Comparison of ENCODE assay signal across 16 cellular contexts in the genomic region with DNA sequence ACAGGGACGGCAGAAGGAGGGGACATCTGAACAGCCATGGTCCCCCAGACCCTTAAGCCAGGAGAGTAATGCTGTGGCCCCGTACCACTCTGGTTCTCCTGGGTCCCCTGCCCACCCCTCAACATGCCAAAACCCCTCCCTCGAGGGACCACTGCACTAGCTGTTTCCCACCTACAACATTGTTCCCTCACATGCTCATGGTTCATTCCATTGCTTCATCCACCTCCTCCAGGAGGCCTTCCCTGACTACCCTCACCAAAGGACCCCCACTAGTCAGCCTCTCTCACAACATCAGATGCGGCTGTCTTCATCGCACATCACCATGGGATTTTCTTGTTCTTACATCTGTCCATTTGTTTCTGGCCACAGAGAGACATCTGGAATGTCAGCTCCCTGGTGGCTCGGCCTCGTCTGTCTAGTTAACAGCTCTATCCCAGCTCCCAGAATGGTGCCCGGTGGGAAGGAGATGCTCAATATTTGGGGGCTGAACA. TPM values are rescaled to one million over a fixed set of nuclear protein-coding genes. Genes with fewer than 3 reads are reported as not detected.
A peak's percentile ranks its signal among the peaks of the same experiment; 100 is the strongest.
DNase-seq lines count a peak whose midpoint lies in the region; ATAC-seq and TF ChIP-seq lines count a peak whose summit lies in the region.
"Had no signal": no experiment of that assay in that cellular context is flagged by ENCODE, and none has a peak within 500 bp of the region (broad histone marks: within the 10 kb centered on the region; RNA-seq: fewer than 3 reads in every experiment).

No MANE protein-coding gene starts in this region.

- no peak for TF ChIP-seq RAD21 in SK-N-SH (IDR thresholded peaks at IDR 0.05; ENCODE audit: low read length)

- H3K4me3 Mint-ChIP-seq in naive thymus-derived CD8-positive, alpha-beta T cell: peak overlapping the region in 8 of 10 donors; percentile 9 to 91 (median 66)

- POLR2A ChIA-PET in SK-N-SH (lab: Yijun Ruan, JAX) (interaction anchor here (0.8 to 10.0 kb wide), 6 partner anchors 12 to 37 kb away, joined by 3 to 152 read pairs (median 10); a partner anchor contains a TSS), PC-3 (lab: Charles Lee; ENCODE audit: unreplicated experiment) (no interaction called here)
- POLR2A ChIA-PET in naive thymus-derived CD8-positive, alpha-beta T cell (lab: Charles Lee): interaction anchor here (1.2 to 4.5 kb wide), 3 partner anchors 21 to 53 kb away, joined by 4 to 42 read pairs (median 5); a partner anchor contains a TSS

- H3K36me3 ChIP-seq in SK-N-SH (replicated peaks in 1 of 2; ENCODE audit: control insufficient read depth in 1 of 2, insufficient read depth in 2 of 2, low read length in 1 of 2) (no peaks in the 10 kb centered on the region), uterus (no peaks in the 10 kb centered on the region), PC-3 (ENCODE audit: low read depth, low read length) (no peaks in the 10 kb centered on the region)
- H3K36me3 ChIP-seq: MG63 had no signal

- no peaks in the 10 kb centered on the region for H3K27me3 ChIP-seq in SK-N-SH (ENCODE audit: insufficient read depth)
- no peaks in the 10 kb centered on the region for H3K27me3 ChIP-seq in uterus
- H3K27me3 ChIP-seq in PC-3 (ENCODE audit: low read length): no peaks in the 10 kb centered on the region
- H3K27me3 ChIP-seq: MG63 had no signal

- H3K27me3 Mint-ChIP-seq in naive thymus-derived CD8-positive, alpha-beta T cell: peaks cover 0 to 2% (median 0%) of the 10 kb centered on the region in 5 donors

- H3K27ac ChIP-seq in SK-N-SH (ENCODE audit: low read depth in 2 of 2, low read length in 1 of 2): peak overlapping the region in 1 of 2 experiments; percentile 94; a peak in 2 of 4 replicates
- peak overlapping the region; percentile 3 to 92 for H3K27ac ChIP-seq in coronary artery
- H3K27ac ChIP-seq in uterus: peak overlapping the region; percentile 73 to 87
- no peak overlapping the region for H3K27ac ChIP-seq in PC-3 (ENCODE audit: low read length)
- H3K27ac ChIP-seq: PC-9 had no signal

- no peak for TF ChIP-seq EP300 in SK-N-SH (IDR thresholded peaks at IDR 0.05; ENCODE audit: borderline replicate concordance in 1 of 2, low read depth in 1 of 2, low read length in 1 of 2)

- H3K9me3 ChIP-seq in SK-N-SH (no peaks in the 10 kb centered on the region), uterus (no peaks in the 10 kb centered on the region), PC-3 (ENCODE audit: low read length) (no peaks in the 10 kb centered on the region)
- H3K9me3 ChIP-seq: MG63 had no signal

- H3K9me2 ChIP-seq in SK-N-SH (no peaks in the 10 kb centered on the region), PC-3 (replicated peaks; ENCODE audit: low read length) (no peaks in the 10 kb centered on the region)

- H3K4me2 ChIP-seq in SK-N-SH (peak overlapping the region; percentile 97; the same call in 1 of the 2 replicates), PC-3 (ENCODE audit: low read length) (no peak overlapping the region)

- H3K36me3 Mint-ChIP-seq in naive thymus-derived CD8-positive, alpha-beta T cell: no peaks in the 10 kb centered on the region
- H3K36me3 Mint-ChIP-seq: stimulated activated memory B cell treated with anti-CD40 and anti-IgM and Interleukin-4, amounts not matched to agents 10 μg/mL and 1 μg/mL and 100 μg/mL, for 72 hours had no signal

- H3F3A ChIP-seq in SK-N-SH (replicated peaks; ENCODE audit: insufficient read depth) (peaks cover 5% of the 10 kb centered on the region), PC-3 (ENCODE audit: low read length, unreplicated experiment) (no peaks in the 10 kb centered on the region)

- H2AFZ ChIP-seq in SK-N-SH (ENCODE audit: low read depth): no peak overlapping the region
- H2AFZ ChIP-seq in PC-3 (ENCODE audit: low read length): no peak overlapping the region
- H2AFZ ChIP-seq: PC-9 had no signal

- H3K4me3 ChIP-seq in SK-N-SH (ENCODE audit: low read depth in 2 of 2, low read length in 1 of 2): peak overlapping the region in 1 of 2 experiments; percentile 83; a peak in 2 of 4 replicates
- H3K4me3 ChIP-seq in coronary artery: peak overlapping the region; percentile 93
- no peak overlapping the region for H3K4me3 ChIP-seq in uterus
- H3K4me3 ChIP-seq in PC-3 (ENCODE audit: low read length): no peak overlapping the region
- H3K4me3 ChIP-seq: MG63 had no signal

- intact Hi-C loops in uterus (cut with DNase I; ENCODE audit: low total_unique reads) (no loop called here), PC-3 (cut with micrococcal nuclease) (no loop called here)

- TF ChIP-seq POLR2A in uterus (IDR thresholded peaks at IDR 0.05): no peak

- no TSS peak for BruUV-seq in PC-3 (replicated peaks; lab: Mats Ljungman, UMichigan)

- peaks cover 6 to 59% of the 10 kb centered on the region in 2 experiments; a peak in 3 of 4 replicates for H3K4me1 ChIP-seq in SK-N-SH (ENCODE audit: control insufficient read depth in 1 of 2, insufficient read depth in 2 of 2, low read depth in 1 of 2, low read length in 1 of 2)
- H3K4me1 ChIP-seq in uterus: peaks cover 0 to 23% of the 10 kb centered on the region in 2 donors
- H3K4me1 ChIP-seq in PC-3 (ENCODE audit: insufficient read depth, low read length): no peaks in the 10 kb centered on the region; the same call in 1 of the 2 replicates

- H3K4me1 Mint-ChIP-seq in naive thymus-derived CD8-positive, alpha-beta T cell: peaks cover 22 to 32% (median 23%) of the 10 kb centered on the region in 4 donors

- TF ChIP-seq CTCF in SK-N-SH (IDR thresholded peaks at IDR 0.05): no peak
- no peak for TF ChIP-seq CTCF in coronary artery (IDR thresholded peaks at IDR 0.05)
- TF ChIP-seq CTCF in uterus (IDR thresholded peaks at IDR 0.05): no peak
- no peak for TF ChIP-seq CTCF in PC-3 (conservative IDR thresholded peaks at IDR 0.05; ENCODE audit: low read depth, low read length)

- no peaks in the 10 kb centered on the region; the same call in 1 of the 2 replicates for H3K79me2 ChIP-seq in SK-N-SH (ENCODE audit: insufficient read depth)
- no peaks in the 10 kb centered on the region for H3K79me2 ChIP-seq in PC-3 (ENCODE audit: low read length)

- 84% methylated on average over 7 of the region's 8 CpGs for WGBS in SK-N-SH (ENCODE audit: low lambda C conversion rate)

- ATAC-seq in SK-N-SH treated with all-trans-retinoic acid at 6 μM for 48 hours (no peak), PC-3 (no peak)
- no peak for ATAC-seq in naive thymus-derived CD8-positive, alpha-beta T cell
- ATAC-seq: stimulated activated memory B cell treated with anti-CD40 and anti-IgM and Interleukin-4, amounts not matched to agents 10 μg/mL and 1 μg/mL and 100 μg/mL, for 72 hours had no signal

- H3K9ac ChIP-seq in SK-N-SH (no peak overlapping the region), PC-3 (ENCODE audit: low read length) (no peak overlapping the region)

- peak overlapping the region in 4 of 10 donors; percentile 46 to 74 (median 63) for H3K27ac Mint-ChIP-seq in naive thymus-derived CD8-positive, alpha-beta T cell

- H3K9me3 Mint-ChIP-seq in naive thymus-derived CD8-positive, alpha-beta T cell: no peaks in the 10 kb centered on the region
- H3K9me3 Mint-ChIP-seq: stimulated activated memory B cell treated with anti-CD40 and anti-IgM and Interleukin-4, amounts not matched to agents 10 μg/mL and 1 μg/mL and 100 μg/mL, for 72 hours had no signal

- CTCF ChIA-PET in SK-N-SH (lab: Yijun Ruan, JAX) (interaction anchor here (4.0 to 21.0 kb wide), 2 partner anchors 30 to 66 kb away, joined by 22 to 354 read pairs; no protein-coding TSS in a partner anchor), PC-3 (lab: Charles Lee) (no interaction called here)

- DNase-seq in SK-N-SH: no peak
- DNase-seq in coronary artery (ENCODE audit: low spot score): no peak
- DNase-seq in naive thymus-derived CD8-positive, alpha-beta T cell: no peak
- DNase-seq in uterus: no peak
- DNase-seq in PC-3: no peak
- DNase-seq in C1 segment of cervical spinal cord (lab: John Stamatoyannopoulos, UW): no peak
- no peak for DNase-seq in kidney tubule cell (ENCODE audit: low spot score)
- DNase-seq: activated naive CD4-positive, alpha-beta T cell treated with Interleukin-2 at 50 U/mL for 16 hours; effector CD4-positive, alpha-beta T cell; NCI-H1930; NCI-H524; nucleus accumbens; PC-9 had no signal

- no peaks in the 10 kb centered on the region for H4K20me1 ChIP-seq in SK-N-SH (ENCODE audit: insufficient read depth)
- H4K20me1 ChIP-seq in PC-3 (ENCODE audit: low read length): no peaks in the 10 kb centered on the region

RNA-seq across cellular contexts. Expression of a gene that starts 1.7 kb away (rescaled TPM):
- 28.4 and 36.9 TPM in 2 replicates for polyA plus RNA-seq in SK-N-SH (2012; rRNA removed)
- 15.8 and 25.8 TPM in 2 replicates for polyA plus RNA-seq in SK-N-SH (2012; cell fraction: cytosol; rRNA removed)
- 45.1 and 47.5 TPM in 2 replicates for polyA plus RNA-seq in SK-N-SH (2012; cell fraction: nucleus; rRNA removed)
- 1 to 10 TPM; 3.9 to 4.8 TPM for total RNA-seq in naive thymus-derived CD8-positive, alpha-beta T cell
- polyA plus RNA-seq in naive thymus-derived CD8-positive, alpha-beta T cell: 1 to 10 TPM; 1.8 to 4.7 (median 3.1) TPM
- total RNA-seq in uterus (10 to 100 TPM in 3 of 4 donors, 1 to 10 TPM in 1; 1.8 to 31.6 (median 24.5) TPM), PC-3 (2014; rRNA removed) (4.1 and 4.9 TPM in 2 replicates)

RNA-seq across cellular contexts. Expression of a gene that starts 22.1 kb away (rescaled TPM):
- polyA plus RNA-seq in SK-N-SH (2012; rRNA removed): 160 and 178 TPM in 2 replicates
- 117 and 162 TPM in 2 replicates for polyA plus RNA-seq in SK-N-SH (2012; cell fraction: cytosol; rRNA removed)
- 98.6 and 138 TPM in 2 replicates for polyA plus RNA-seq in SK-N-SH (2012; cell fraction: nucleus; rRNA removed)
- total RNA-seq in naive thymus-derived CD8-positive, alpha-beta T cell: 100 to 1,000 TPM; 103 to 104 TPM
- 10 to 100 TPM; 46.7 to 48.6 (median 47.4) TPM for polyA plus RNA-seq in naive thymus-derived CD8-positive, alpha-beta T cell
- total RNA-seq in uterus: 100 to 1,000 TPM in 2 of 4 donors, 10 to 100 TPM in 2; 64.3 to 460 (median 104) TPM
- 83.2 and 114 TPM in 2 replicates for total RNA-seq in PC-3 (2014; rRNA removed)

RNA-seq across cellular contexts. Expression of a gene that starts 37.3 kb away (rescaled TPM):
- 81.2 and 104 TPM in 2 replicates for polyA plus RNA-seq in SK-N-SH (2012; rRNA removed)
- 67.5 and 76.5 TPM in 2 replicates for polyA plus RNA-seq in SK-N-SH (2012; cell fraction: cytosol; rRNA removed)
- 127 and 149 TPM in 2 replicates for polyA plus RNA-seq in SK-N-SH (2012; cell fraction: nucleus; rRNA removed)
- 10 to 100 TPM; 35.8 to 38.3 TPM for total RNA-seq in naive thymus-derived CD8-positive, alpha-beta T cell
- 10 to 100 TPM; 22.8 to 59.0 (median 29.7) TPM for polyA plus RNA-seq in naive thymus-derived CD8-positive, alpha-beta T cell
- total RNA-seq in uterus (10 to 100 TPM; 11.5 to 39.1 (median 23.6) TPM), PC-3 (2014; rRNA removed) (67.0 and 67.4 TPM in 2 replicates)

RNA-seq across cellular contexts. Expression of a gene that starts 37.4 kb away (rescaled TPM):
- polyA plus RNA-seq in SK-N-SH (2012; rRNA removed): 43.6 and 63.3 TPM in 2 replicates
- polyA plus RNA-seq in SK-N-SH (2012; cell fraction: cytosol; rRNA removed): 45.7 and 48.3 TPM in 2 replicates
- 49.1 and 64.3 TPM in 2 replicates for polyA plus RNA-seq in SK-N-SH (2012; cell fraction: nucleus; rRNA removed)
- total RNA-seq in naive thymus-derived CD8-positive, alpha-beta T cell: 10 to 100 TPM; 37.2 to 44.3 TPM
- 100 to 1,000 TPM in 2 of 3 donors, 10 to 100 TPM in 1; 81.1 to 143 (median 108) TPM for polyA plus RNA-seq in naive thymus-derived CD8-positive, alpha-beta T cell
- total RNA-seq in uterus: 10 to 100 TPM in 3 of 4 donors, 1 to 10 TPM in 1; 9.7 to 49.0 (median 26.7) TPM
- 35.6 and 48.6 TPM in 2 replicates for total RNA-seq in PC-3 (2014; rRNA removed)

RNA-seq across cellular contexts. Expression of a gene that starts 51.8 kb away (rescaled TPM):
- 17.5 and 26.2 TPM in 2 replicates for polyA plus RNA-seq in SK-N-SH (2012; rRNA removed)
- polyA plus RNA-seq in SK-N-SH (2012; cell fraction: cytosol; rRNA removed): 13.1 and 17.1 TPM in 2 replicates
- 20.7 and 31.8 TPM in 2 replicates for polyA plus RNA-seq in SK-N-SH (2012; cell fraction: nucleus; rRNA removed)
- 1 to 10 TPM; 7.0 to 9.7 TPM for total RNA-seq in naive thymus-derived CD8-positive, alpha-beta T cell
- polyA plus RNA-seq in naive thymus-derived CD8-positive, alpha-beta T cell: 10 to 100 TPM in 1 of 3 donors, 1 to 10 TPM in 2; 7.8 to 17.0 (median 9.2) TPM
- total RNA-seq in uterus (10 to 100 TPM in 3 of 4 donors, 1 to 10 TPM in 1; 8.7 to 23.6 (median 22.0) TPM), PC-3 (2014; rRNA removed) (12.7 and 13.9 TPM in 2 replicates)
